ENCODE assay signal across 1 cellular context in genomic region chr5:43369651-43370050, GRCh38.
TF ChIP-seq lines count a peak whose summit lies in the region.

No MANE protein-coding gene starts in this region.

TF ChIP-seq in GM23338, 12 proteins besides CTCF, POLR2A, EP300 and RAD21 (continued from another document):
- TF ChIP-seq ZNF462 (CRISPR knock-in tag; IDR thresholded peaks at IDR 0.05) (no peak), EZH2 (IDR thresholded peaks at IDR 0.05; ENCODE audit: low read depth, unreplicated experiment) (no peak), REST (IDR thresholded peaks at IDR 0.05; ENCODE audit: unreplicated experiment) (no peak), CREB1 (CRISPR knock-in tag; IDR thresholded peaks at IDR 0.05; ENCODE audit: low read depth) (no peak), ZNF331 (CRISPR knock-in tag; IDR thresholded peaks at IDR 0.05; ENCODE audit: low read depth) (no peak)
